Comparison of ENCODE assay signal across 2 cellular contexts in genomic region chr15:35748105-35748504, GRCh38.
TF ChIP-seq lines count a peak whose summit lies in the region.

No MANE protein-coding gene starts in this region.

TF ChIP-seq in HepG2, 621 proteins besides CTCF, POLR2A, EP300 and RAD21:
- TF ChIP-seq MNT (IDR thresholded peaks at IDR 0.05), result peak; percentile 41
- no peak for TF ChIP-seq ZNF839 (CRISPR knock-in tag; IDR thresholded peaks at IDR 0.05; ENCODE audit: borderline replicate concordance)

TF ChIP-seq in GM23338, 12 proteins besides CTCF, POLR2A, EP300 and RAD21 (continued from another document):
- TF ChIP-seq, protein P1, sequence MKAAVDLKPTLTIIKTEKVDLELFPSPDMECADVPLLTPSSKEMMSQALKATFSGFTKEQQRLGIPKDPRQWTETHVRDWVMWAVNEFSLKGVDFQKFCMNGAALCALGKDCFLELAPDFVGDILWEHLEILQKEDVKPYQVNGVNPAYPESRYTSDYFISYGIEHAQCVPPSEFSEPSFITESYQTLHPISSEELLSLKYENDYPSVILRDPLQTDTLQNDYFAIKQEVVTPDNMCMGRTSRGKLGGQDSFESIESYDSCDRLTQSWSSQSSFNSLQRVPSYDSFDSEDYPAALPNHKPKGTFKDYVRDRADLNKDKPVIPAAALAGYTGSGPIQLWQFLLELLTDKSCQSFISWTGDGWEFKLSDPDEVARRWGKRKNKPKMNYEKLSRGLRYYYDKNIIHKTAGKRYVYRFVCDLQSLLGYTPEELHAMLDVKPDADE (IDR thresholded peaks at IDR 0.05), result no peak
- no peak for TF ChIP-seq EZH2phosphoT487 (IDR thresholded peaks at IDR 0.05; ENCODE audit: unreplicated experiment)
- TF ChIP-seq, protein P2, sequence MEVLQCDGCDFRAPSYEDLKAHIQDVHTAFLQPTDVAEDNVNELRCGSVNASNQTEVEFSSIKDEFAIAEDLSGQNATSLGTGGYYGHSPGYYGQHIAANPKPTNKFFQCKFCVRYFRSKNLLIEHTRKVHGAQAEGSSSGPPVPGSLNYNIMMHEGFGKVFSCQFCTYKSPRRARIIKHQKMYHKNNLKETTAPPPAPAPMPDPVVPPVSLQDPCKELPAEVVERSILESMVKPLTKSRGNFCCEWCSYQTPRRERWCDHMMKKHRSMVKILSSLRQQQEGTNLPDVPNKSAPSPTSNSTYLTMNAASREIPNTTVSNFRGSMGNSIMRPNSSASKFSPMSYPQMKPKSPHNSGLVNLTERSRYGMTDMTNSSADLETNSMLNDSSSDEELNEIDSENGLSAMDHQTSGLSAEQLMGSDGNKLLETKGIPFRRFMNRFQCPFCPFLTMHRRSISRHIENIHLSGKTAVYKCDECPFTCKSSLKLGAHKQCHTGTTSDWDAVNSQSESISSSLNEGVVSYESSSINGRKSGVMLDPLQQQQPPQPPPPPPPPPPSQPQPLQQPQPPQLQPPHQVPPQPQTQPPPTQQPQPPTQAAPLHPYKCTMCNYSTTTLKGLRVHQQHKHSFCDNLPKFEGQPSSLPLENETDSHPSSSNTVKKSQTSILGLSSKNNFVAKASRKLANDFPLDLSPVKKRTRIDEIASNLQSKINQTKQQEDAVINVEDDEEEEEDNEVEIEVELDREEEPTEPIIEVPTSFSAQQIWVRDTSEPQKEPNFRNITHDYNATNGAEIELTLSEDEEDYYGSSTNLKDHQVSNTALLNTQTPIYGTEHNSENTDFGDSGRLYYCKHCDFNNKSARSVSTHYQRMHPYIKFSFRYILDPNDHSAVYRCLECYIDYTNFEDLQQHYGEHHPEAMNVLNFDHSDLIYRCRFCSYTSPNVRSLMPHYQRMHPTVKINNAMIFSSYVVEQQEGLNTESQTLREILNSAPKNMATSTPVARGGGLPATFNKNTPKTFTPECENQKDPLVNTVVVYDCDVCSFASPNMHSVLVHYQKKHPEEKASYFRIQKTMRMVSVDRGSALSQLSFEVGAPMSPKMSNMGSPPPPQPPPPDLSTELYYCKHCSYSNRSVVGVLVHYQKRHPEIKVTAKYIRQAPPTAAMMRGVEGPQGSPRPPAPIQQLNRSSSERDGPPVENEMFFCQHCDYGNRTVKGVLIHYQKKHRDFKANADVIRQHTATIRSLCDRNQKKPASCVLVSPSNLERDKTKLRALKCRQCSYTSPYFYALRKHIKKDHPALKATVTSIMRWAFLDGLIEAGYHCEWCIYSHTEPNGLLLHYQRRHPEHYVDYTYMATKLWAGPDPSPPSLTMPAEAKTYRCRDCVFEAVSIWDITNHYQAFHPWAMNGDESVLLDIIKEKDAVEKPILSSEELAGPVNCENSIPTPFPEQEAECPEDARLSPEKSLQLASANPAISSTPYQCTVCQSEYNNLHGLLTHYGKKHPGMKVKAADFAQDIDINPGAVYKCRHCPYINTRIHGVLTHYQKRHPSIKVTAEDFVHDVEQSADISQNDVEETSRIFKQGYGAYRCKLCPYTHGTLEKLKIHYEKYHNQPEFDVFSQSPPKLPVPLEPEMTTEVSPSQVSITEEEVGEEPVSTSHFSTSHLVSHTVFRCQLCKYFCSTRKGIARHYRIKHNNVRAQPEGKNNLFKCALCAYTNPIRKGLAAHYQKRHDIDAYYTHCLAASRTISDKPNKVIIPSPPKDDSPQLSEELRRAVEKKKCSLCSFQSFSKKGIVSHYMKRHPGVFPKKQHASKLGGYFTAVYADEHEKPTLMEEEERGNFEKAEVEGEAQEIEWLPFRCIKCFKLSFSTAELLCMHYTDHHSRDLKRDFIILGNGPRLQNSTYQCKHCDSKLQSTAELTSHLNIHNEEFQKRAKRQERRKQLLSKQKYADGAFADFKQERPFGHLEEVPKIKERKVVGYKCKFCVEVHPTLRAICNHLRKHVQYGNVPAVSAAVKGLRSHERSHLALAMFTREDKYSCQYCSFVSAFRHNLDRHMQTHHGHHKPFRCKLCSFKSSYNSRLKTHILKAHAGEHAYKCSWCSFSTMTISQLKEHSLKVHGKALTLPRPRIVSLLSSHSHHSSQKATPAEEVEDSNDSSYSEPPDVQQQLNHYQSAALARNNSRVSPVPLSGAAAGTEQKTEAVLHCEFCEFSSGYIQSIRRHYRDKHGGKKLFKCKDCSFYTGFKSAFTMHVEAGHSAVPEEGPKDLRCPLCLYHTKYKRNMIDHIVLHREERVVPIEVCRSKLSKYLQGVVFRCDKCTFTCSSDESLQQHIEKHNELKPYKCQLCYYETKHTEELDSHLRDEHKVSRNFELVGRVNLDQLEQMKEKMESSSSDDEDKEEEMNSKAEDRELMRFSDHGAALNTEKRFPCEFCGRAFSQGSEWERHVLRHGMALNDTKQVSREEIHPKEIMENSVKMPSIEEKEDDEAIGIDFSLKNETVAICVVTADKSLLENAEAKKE (CRISPR knock-in tag; IDR thresholded peaks at IDR 0.05), result no peak
- no peak for TF ChIP-seq STAT1 (IDR thresholded peaks at IDR 0.05; ENCODE audit: unreplicated experiment)
- TF ChIP-seq REST (IDR thresholded peaks at IDR 0.05; ENCODE audit: unreplicated experiment), result no peak
- no peak for TF ChIP-seq EZH2 (IDR thresholded peaks at IDR 0.05; ENCODE audit: low read depth, unreplicated experiment)
- no peak for TF ChIP-seq CREB1 (CRISPR knock-in tag; IDR thresholded peaks at IDR 0.05; ENCODE audit: low read depth)
- no peak for TF ChIP-seq JUNB (IDR thresholded peaks at IDR 0.05; ENCODE audit: unreplicated experiment)
- no peak for TF ChIP-seq POLR2AphosphoS5 (IDR thresholded peaks at IDR 0.05; ENCODE audit: low read depth)
TF ChIP-seq in GM23338: peak in this region for 0.
